23 cellular contexts compared by ENCODE assay signal in the genomic region with DNA sequence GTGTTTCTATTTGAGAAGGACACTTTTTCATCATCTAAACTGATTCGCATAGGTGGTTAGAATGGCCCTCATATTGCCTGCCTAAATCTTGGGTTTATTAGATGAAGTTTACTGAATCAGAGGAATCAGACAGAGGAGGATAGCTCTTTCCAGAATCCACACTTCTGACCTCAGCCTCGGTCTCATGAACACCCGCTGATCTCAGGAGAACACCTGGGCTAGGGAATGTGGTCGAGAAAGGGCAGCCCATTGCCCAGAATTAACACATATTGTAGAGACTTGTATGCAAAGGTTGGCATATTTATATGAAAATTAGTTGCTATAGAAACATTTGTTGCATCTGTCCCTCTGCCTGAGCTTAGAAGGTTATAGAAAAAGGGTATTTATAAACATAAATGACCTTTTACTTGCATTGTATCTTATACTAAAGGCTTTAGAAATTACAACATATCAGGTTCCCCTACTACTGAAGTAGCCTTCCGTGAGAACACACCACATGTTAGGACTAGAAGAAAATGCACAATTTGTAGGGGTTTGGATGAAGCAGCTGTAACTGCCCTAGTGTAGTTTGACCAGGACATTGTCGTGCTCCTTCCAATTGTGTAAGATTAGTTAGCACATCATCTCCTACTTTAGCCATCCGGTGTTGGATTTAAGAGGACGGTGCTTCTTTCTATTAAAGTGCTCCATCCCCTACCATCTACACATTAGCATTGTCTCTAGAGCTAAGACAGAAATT.
A peak's percentile ranks its signal among the peaks of the same experiment; 100 is the strongest.
DNase-seq lines count a peak whose midpoint lies in the region; ATAC-seq, FAIRE-seq and TF ChIP-seq lines count a peak whose summit lies in the region.
"Had no signal": no experiment of that assay in that cellular context is flagged by ENCODE, and none has a peak within 500 bp of the region (broad histone marks: within the 10 kb centered on the region; RNA-seq: fewer than 3 reads in every experiment).

No MANE protein-coding gene starts in this region.

- WGBS in H1 (ENCODE audit: extremely low coverage in 1 of 2, insufficient coverage in 1 of 2, insufficient read length in 1 of 2, insufficient replicate concordance in 2 of 2, low coverage in 1 of 2, low lambda C conversion rate in 2 of 2, missing lambda C conversion rate in 1 of 2), 2 experiments = 77% methylated on average over 8 of the region's 8 CpGs; no CpG with 5 or more reads in 1 of the 2 experiments

- H3K23me2 ChIP-seq in H1 (ENCODE audit: low read depth, low read length) = no peaks in the 10 kb centered on the region

- ATAC-seq in GM18870 (IDR thresholded peaks at IDR 0.05; ENCODE audit: unreplicated experiment) (no peak), HG03571 (IDR thresholded peaks at IDR 0.05; ENCODE audit: unreplicated experiment) (no peak)
- ATAC-seq: stimulated activated memory B cell treated with anti-CD40 and anti-IgM and Interleukin-4, amounts not matched to agents 10 μg/mL and 1 μg/mL and 100 μg/mL, for 72 hours had no signal

- TF ChIP-seq CTCF in H1 (IDR thresholded peaks at IDR 0.05; ENCODE audit: control extremely low read depth in 1 of 3, insufficient read depth in 1 of 3, low read depth in 1 of 3, low read length in 3 of 3) (no peak), nephron (IDR thresholded peaks at IDR 0.05; ENCODE audit: unreplicated experiment in 3 of 3) (no peak)

- POLR2A ChIA-PET in H1 (lab: Charles Lee; ENCODE audit: partially characterized antibody) = no interaction called here

- no peak overlapping the region for H4K8ac ChIP-seq in H1 (ENCODE audit: extremely low read depth, insufficient read depth, low read length)

- no peak overlapping the region for H3K27ac ChIP-seq in H1 (ENCODE audit: low read depth, low read length)
- H3K27ac ChIP-seq: thyroid gland had no signal

- H3K56ac ChIP-seq in H1 (replicated peaks; ENCODE audit: insufficient read length, low read depth, low read length) = no peak overlapping the region

- H4K20me1 ChIP-seq in H1 (replicated peaks in 1 of 2; ENCODE audit: control insufficient read depth in 1 of 2, insufficient read depth in 2 of 2, low read length in 2 of 2) = no peaks in the 10 kb centered on the region

- peaks cover 0 to 8% (median 1%) of the 10 kb centered on the region in 4 experiments; a peak in 2 of 7 replicates for H3K4me1 ChIP-seq in H1 (replicated peaks in 1 of 4; ENCODE audit: control insufficient read depth in 3 of 4, insufficient read depth in 4 of 4, low read length in 3 of 4)
- H3K4me1 ChIP-seq: thyroid gland had no signal

- no peak for DNase-seq in GM12892 (ENCODE audit: insufficient read length)
- DNase-seq in NCI-H526 (lab: John Stamatoyannopoulos, UW) = peak; percentile 20 to 65
- no peak for DNase-seq in H1 (ENCODE audit: low read depth in 1 of 2, low spot score in 2 of 2)
- DNase-seq in SIG-M5 treated with dmso at 0.1 percent for 504 hours (lab: John Stamatoyannopoulos, UW; ENCODE audit: unreplicated experiment) = no peak
- DNase-seq in nucleus accumbens (lab: John Stamatoyannopoulos, UW) = no peak
- DNase-seq: activated CD4-positive, alpha-beta memory T cell treated with anti-CD3 and anti-CD28 coated beads, Interleukin-2, amount 10 ng/mL, durations not matched to agents 7 days and 5 days; activated CD4-positive, CD25-positive, alpha-beta regulatory T cell; activated T-cell treated with anti-CD3 and anti-CD28 coated beads, Interleukin-2, amount 50 U/mL, for 1 hour; CD8-positive, alpha-beta memory T cell; dermis blood vessel endothelial cell; DND-41; NCI-H1092 treated with DMSO at 0.1 percent for 48 hours; NCI-H748 treated with DMSO at 0.1 percent for 48 hours; occipital lobe; SIG-M5; thyroid gland had no signal

- H4K5ac ChIP-seq in H1 (ENCODE audit: insufficient read length, low read depth, low read length) = no peak overlapping the region

- H3K4me2 ChIP-seq in H1 (ENCODE audit: insufficient read depth in 1 of 2, low read depth in 2 of 2, low read length in 2 of 2) = no peak overlapping the region

- no peak overlapping the region for H3K23ac ChIP-seq in H1 (ENCODE audit: insufficient read length)

- 0 out of 2 replicates have a peak overlapping the region, but pooled peaks have one; percentile 50 for H2AFZ ChIP-seq in H1 (ENCODE audit: low read length)

- FAIRE-seq in GM12892 (lab: Jason Lieb, UNC) = peak; percentile 50
- no peak for FAIRE-seq in H1 (lab: Jason Lieb, UNC)
- FAIRE-seq: HTR-8/SVneo had no signal

- H4K91ac ChIP-seq in H1 (replicated peaks; ENCODE audit: insufficient read length, low read length) = no peak overlapping the region

- H3K4ac ChIP-seq in H1 (replicated peaks; ENCODE audit: insufficient read length, low read depth, low read length) = no peak overlapping the region

- H2BK12ac ChIP-seq in H1 (ENCODE audit: low read depth, low read length) = no peak overlapping the region

- no peak overlapping the region for H3K18ac ChIP-seq in H1 (ENCODE audit: extremely low read depth, low read length)

- H2BK5ac ChIP-seq in H1 (ENCODE audit: low read depth, low read length) = no peak overlapping the region

- CTCF ChIA-PET in H1 (lab: Charles Lee; ENCODE audit: partially characterized antibody) = interaction anchor here (0.9 to 1.5 kb wide), 6 partner anchors 12 to 207 kb away, joined by 3 to 5 read pairs (median 4); no protein-coding TSS in a partner anchor

- H3K14ac ChIP-seq in H1 (ENCODE audit: insufficient read length) = no peak overlapping the region

- no peaks in the 10 kb centered on the region for H3K9me3 Mint-ChIP-seq in nephron
- H3K9me3 Mint-ChIP-seq: activated CD4-positive, alpha-beta memory T cell treated with anti-CD3 and anti-CD28 coated beads, Interleukin-2, amount 10 ng/mL, durations not matched to agents 7 days and 5 days; CD8-positive, alpha-beta memory T cell; stimulated activated memory B cell treated with anti-CD40 and anti-IgM and Interleukin-4, amounts not matched to agents 10 μg/mL and 1 μg/mL and 100 μg/mL, for 72 hours had no signal

- H3K79me2 ChIP-seq in H1 (ENCODE audit: control insufficient read depth in 1 of 2, insufficient read depth in 2 of 2, low read length in 2 of 2) = no peaks in the 10 kb centered on the region

- no peak overlapping the region for H2AK5ac ChIP-seq in H1 (ENCODE audit: low read depth, low read length)

- peaks cover 0 to 10% (median 0%) of the 10 kb centered on the region in 4 experiments; a peak in 1 of 8 replicates for H3K36me3 ChIP-seq in H1 (ENCODE audit: control insufficient read depth in 2 of 4, insufficient read depth in 4 of 4, low read length in 3 of 4)
- H3K36me3 ChIP-seq: thyroid gland had no signal

- peaks cover 48% of the 10 kb centered on the region for H3K4me1 Mint-ChIP-seq in nephron
- H3K4me1 Mint-ChIP-seq: CD8-positive, alpha-beta memory T cell; stimulated activated memory B cell treated with anti-CD40 and anti-IgM and Interleukin-4, amounts not matched to agents 10 μg/mL and 1 μg/mL and 100 μg/mL, for 72 hours had no signal

- H3K27me3 ChIP-seq in H1 (replicated peaks in 1 of 4; ENCODE audit: control insufficient read depth in 3 of 4, extremely low read depth in 1 of 4, insufficient read depth in 3 of 4, low read length in 3 of 4) = no peaks in the 10 kb centered on the region
- H3K27me3 ChIP-seq: cardiac muscle cell, thyroid gland had no signal

- H3K4me3 ChIP-seq in H1 (ENCODE audit: extremely low read depth in 1 of 4, insufficient read depth in 2 of 4, low read depth in 3 of 4, low read length in 4 of 4) = no peak overlapping the region
- H3K4me3 ChIP-seq: cardiac muscle cell, thyroid gland had no signal

- no peak for TF ChIP-seq POLR2A in GM12892 (IDR thresholded peaks at IDR 0.05; ENCODE audit: low read depth, low read length)
- TF ChIP-seq POLR2A in H1 (IDR thresholded peaks at IDR 0.05; ENCODE audit: control extremely low read depth in 1 of 2, low read depth in 2 of 2, low read length in 2 of 2) = no peak

- no peak overlapping the region for H2BK15ac ChIP-seq in H1 (ENCODE audit: low read length)

- H3K9me3 ChIP-seq in H1 (ENCODE audit: insufficient read depth in 2 of 2, low read depth in 1 of 2, low read length in 1 of 2) = peaks cover 6 to 11% of the 10 kb centered on the region in 2 experiments; a peak in 3 of 4 replicates
- H3K9me3 ChIP-seq: thyroid gland had no signal

- peak overlapping the region; percentile 85 to 89 (median 89) for H3K27ac Mint-ChIP-seq in nephron
- H3K27ac Mint-ChIP-seq: activated CD4-positive, alpha-beta memory T cell treated with anti-CD3 and anti-CD28 coated beads, Interleukin-2, amount 10 ng/mL, durations not matched to agents 7 days and 5 days; activated naive CD8-positive, alpha-beta T cell; stimulated activated memory B cell treated with anti-CD40 and anti-IgM and Interleukin-4, amounts not matched to agents 10 μg/mL and 1 μg/mL and 100 μg/mL, for 72 hours had no signal

- no peak overlapping the region for H3K9ac ChIP-seq in H1 (replicated peaks in 1 of 4; ENCODE audit: extremely low read depth in 1 of 4, low read depth in 3 of 4, low read length in 3 of 4)

- TF ChIP-seq EP300 in H1 (IDR thresholded peaks at IDR 0.05; ENCODE audit: borderline replicate concordance in 1 of 2, low read depth in 2 of 2, low read length in 2 of 2) = no peak

- H3K4me3 Mint-ChIP-seq in nephron = no peak overlapping the region
- H3K4me3 Mint-ChIP-seq: activated CD4-positive, alpha-beta memory T cell treated with anti-CD3 and anti-CD28 coated beads, Interleukin-2, amount 10 ng/mL, durations not matched to agents 7 days and 5 days; activated naive CD8-positive, alpha-beta T cell; stimulated activated memory B cell treated with anti-CD40 and anti-IgM and Interleukin-4, amounts not matched to agents 10 μg/mL and 1 μg/mL and 100 μg/mL, for 72 hours had no signal

- H3K79me1 ChIP-seq in H1 (ENCODE audit: low read depth, low read length) = no peaks in the 10 kb centered on the region

- H3K36me3 Mint-ChIP-seq in nephron (ENCODE audit: low read depth) = peaks cover 49% of the 10 kb centered on the region
- H3K36me3 Mint-ChIP-seq: activated naive CD8-positive, alpha-beta T cell; CD8-positive, alpha-beta memory T cell; stimulated activated memory B cell treated with anti-CD40 and anti-IgM and Interleukin-4, amounts not matched to agents 10 μg/mL and 1 μg/mL and 100 μg/mL, for 72 hours had no signal

- H2BK120ac ChIP-seq in H1 (replicated peaks; ENCODE audit: low read depth, low read length) = no peak overlapping the region

- no peak overlapping the region for H2BK20ac ChIP-seq in H1 (ENCODE audit: low read length)

- no peaks in the 10 kb centered on the region for H3K27me3 Mint-ChIP-seq in nephron (ENCODE audit: low read depth)

- TF ChIP-seq RAD21 in H1 (IDR thresholded peaks at IDR 0.05 in 1 of 2, conservative IDR thresholded peaks at IDR 0.05 in 1 of 2; ENCODE audit: low read depth in 2 of 2, low read length in 2 of 2) = no peak

TF ChIP-seq in H1, 55 proteins besides CTCF, POLR2A, EP300 and RAD21:
- TF ChIP-seq CHD2 (IDR thresholded peaks at IDR 0.05; ENCODE audit: low read length) (no peak), TAF1 (IDR thresholded peaks at IDR 0.05; ENCODE audit: low read depth, low read length) (no peak), EGR1 (IDR thresholded peaks at IDR 0.05; ENCODE audit: borderline replicate concordance, low read depth, low read length) (no peak), FOSL1 (IDR thresholded peaks at IDR 0.05; ENCODE audit: insufficient read depth, low read depth, low read length) (no peak), SP4 (IDR thresholded peaks at IDR 0.05; ENCODE audit: low read length) (no peak), SIX5 (IDR thresholded peaks at IDR 0.05; ENCODE audit: low read depth, low read length) (no peak)
TF ChIP-seq in H1: peak in this region for 0.

Comparison
In these comparisons a context has a peak if more than half of its experiments do, and no peak if none do; other contexts are left out.
1. DNase-seq: peak in NCI-H526 (2 of 2); none in GM12892 (single experiment), H1 (0 of 2), SIG-M5 treated with dmso at 0.1 percent for 504 hours (single experiment) and nucleus accumbens (0 of 56).